ENCODE assay signal across 23 cellular contexts in genomic region chr18:36848609-36849008, GRCh38. TPM values are rescaled to one million over a fixed set of nuclear protein-coding genes. Genes with fewer than 3 reads are reported as not detected.
DNase-seq lines count a peak whose midpoint lies in the region; ATAC-seq, FAIRE-seq and TF ChIP-seq lines count a peak whose summit lies in the region.
"Had no signal": no experiment of that assay in that cellular context is flagged by ENCODE, and none has a peak within 500 bp of the region (broad histone marks: within the 10 kb centered on the region; RNA-seq: fewer than 3 reads in every experiment).

No MANE protein-coding gene starts in this region.

- no peaks in the 10 kb centered on the region for H3K27me3 Mint-ChIP-seq in activated CD8-positive, alpha-beta T cell treated with anti-CD3 and anti-CD28 coated beads, Interleukin-2, amount 10 ng/mL, durations not matched to agents 7 days and 5 days (ENCODE audit: low read depth)
- H3K27me3 Mint-ChIP-seq in activated CD8-positive, alpha-beta T cell treated with anti-CD3 and anti-CD28 coated beads for 36 hours: no peaks in the 10 kb centered on the region
- H3K27me3 Mint-ChIP-seq: CD4-positive, alpha-beta T cell; CD8-positive, alpha-beta memory T cell had no signal

- H3K4me1 Mint-ChIP-seq in activated CD8-positive, alpha-beta T cell treated with anti-CD3 and anti-CD28 coated beads, Interleukin-2, amount 10 ng/mL, durations not matched to agents 7 days and 5 days (ENCODE audit: low read depth): peaks cover 2% of the 10 kb centered on the region
- peaks cover 6% of the 10 kb centered on the region for H3K4me1 Mint-ChIP-seq in activated CD8-positive, alpha-beta T cell treated with anti-CD3 and anti-CD28 coated beads for 36 hours (ENCODE audit: low read depth)
- H3K4me1 Mint-ChIP-seq: CD14-positive monocyte had no signal

- H4K8ac ChIP-seq in mesenchymal stem cell (ENCODE audit: low read length): no peak overlapping the region

- intact Hi-C loops in activated CD8-positive, alpha-beta T cell treated with anti-CD3 and anti-CD28 coated beads for 36 hours (cut with micrococcal nuclease): no loop called here

- H2BK5ac ChIP-seq in mesenchymal stem cell (ENCODE audit: low read depth, low read length, poor library complexity, severe bottlenecking): peak overlapping the region; percentile 57

- H3K27me3 ChIP-seq in mesenchymal stem cell (ENCODE audit: control insufficient read depth in 1 of 2, insufficient read depth in 1 of 2, low read length in 2 of 2): no peaks in the 10 kb centered on the region
- H3K27me3 ChIP-seq: BE2C; BLaER1 treated with 17β-estradiol and CSF1 and Interleukin-3, amounts not matched to agents 10 nM and 100 nM had no signal

- H3K4me3 ChIP-seq in mesenchymal stem cell (ENCODE audit: insufficient read depth in 1 of 2, low read depth in 1 of 2, low read length in 2 of 2): no peak overlapping the region
- H3K4me3 ChIP-seq: A549; BLaER1 treated with 17β-estradiol and CSF1 and Interleukin-3, amounts not matched to agents 10 nM and 100 nM; GM23338; HAP-1 had no signal

- H3K36me3 ChIP-seq in mesenchymal stem cell (ENCODE audit: control insufficient read depth in 1 of 2, insufficient read depth in 2 of 2, low read depth in 1 of 2, low read length in 2 of 2): peaks cover 4 to 6% of the 10 kb centered on the region in 2 experiments
- H3K36me3 ChIP-seq: BE2C, HAP-1 had no signal

- peaks cover 11% of the 10 kb centered on the region for H3K9me3 ChIP-seq in mesenchymal stem cell (ENCODE audit: control insufficient read depth, low read length)
- H3K9me3 ChIP-seq: A549, BE2C, HAP-1 had no signal

- H3K4ac ChIP-seq in mesenchymal stem cell (ENCODE audit: low read depth in 1 of 2, low read length in 2 of 2): no peak overlapping the region

- peak; percentile 73 for FAIRE-seq in A204.1 (lab: Jason Lieb, UNC)
- FAIRE-seq in GM18507 (lab: Jason Lieb, UNC): peak; percentile 52
- FAIRE-seq in endometrium (lab: Jason Lieb, UNC): peak; percentile 53
- FAIRE-seq: A549, GM12892, GM19239 had no signal

- no peak overlapping the region for H2AK5ac ChIP-seq in mesenchymal stem cell (ENCODE audit: low read length, severe bottlenecking)

- POLR2A ChIA-PET in activated CD8-positive, alpha-beta T cell treated with anti-CD3 and anti-CD28 coated beads, Interleukin-2, amount 10 ng/mL, durations not matched to agents 7 days and 5 days (lab: Charles Lee): no interaction called here
- POLR2A ChIA-PET in activated CD8-positive, alpha-beta T cell treated with anti-CD3 and anti-CD28 coated beads for 36 hours (lab: Charles Lee): no interaction called here

- no peak overlapping the region for H3K27ac ChIP-seq in mesenchymal stem cell (ENCODE audit: low read length, poor library complexity, severe bottlenecking)
- H3K27ac ChIP-seq: 22Rv1; A549; BLaER1 treated with 17β-estradiol and CSF1 and Interleukin-3, amounts not matched to agents 10 nM and 100 nM had no signal

- no peak overlapping the region for H3K18ac ChIP-seq in mesenchymal stem cell (ENCODE audit: low read depth in 1 of 2, low read length in 2 of 2)

- H3K4me3 Mint-ChIP-seq in activated CD8-positive, alpha-beta T cell treated with anti-CD3 and anti-CD28 coated beads, Interleukin-2, amount 10 ng/mL, durations not matched to agents 7 days and 5 days: no peak overlapping the region
- no peak overlapping the region for H3K4me3 Mint-ChIP-seq in activated CD8-positive, alpha-beta T cell treated with anti-CD3 and anti-CD28 coated beads for 36 hours
- H3K4me3 Mint-ChIP-seq: CD14-positive monocyte; CD4-positive, alpha-beta T cell; CD8-positive, alpha-beta memory T cell; GM23338 had no signal

- H2BK15ac ChIP-seq in mesenchymal stem cell (ENCODE audit: low read depth, poor library complexity, severe bottlenecking): no peak overlapping the region

- DNase-seq in GM18507 (ENCODE audit: extremely low spot score, insufficient read length, low read depth) (no peak), mesenchymal stem cell (no peak)
- DNase-seq in activated CD8-positive, alpha-beta T cell treated with anti-CD3 and anti-CD28 coated beads, Interleukin-2, amount 10 ng/mL, durations not matched to agents 7 days and 5 days: no peak
- DNase-seq in activated CD8-positive, alpha-beta T cell treated with anti-CD3 and anti-CD28 coated beads for 36 hours: no peak
- no peak for DNase-seq in stimulated activated CD4-positive, alpha-beta T cell treated with anti-CD3 and anti-CD28 coated beads, Interleukin-1b, Interleukin-23, amount 100 ng/mL, for 48 hours
- DNase-seq: ACHN; AML-193; BE2C; CD4-positive, alpha-beta T cell; CD8-positive, alpha-beta memory T cell; DMS53; DMS79 treated with DMSO at 0.1 percent for 48 hours had no signal

- CTCF ChIA-PET in activated CD8-positive, alpha-beta T cell treated with anti-CD3 and anti-CD28 coated beads, Interleukin-2, amount 10 ng/mL, durations not matched to agents 7 days and 5 days (lab: Charles Lee): no interaction called here
- CTCF ChIA-PET in activated CD8-positive, alpha-beta T cell treated with anti-CD3 and anti-CD28 coated beads for 36 hours (lab: Charles Lee): no interaction called here

- H3K4me2 ChIP-seq in mesenchymal stem cell (ENCODE audit: low read length, poor library complexity, severe bottlenecking): no peak overlapping the region
- H3K4me2 ChIP-seq: A549; BLaER1 treated with 17β-estradiol and CSF1 and Interleukin-3, amounts not matched to agents 10 nM and 100 nM; GM23338 had no signal

- 100% methylated on average over 1 of the region's 2 CpGs for WGBS in mesenchymal stem cell

- no peak for TF ChIP-seq CTCF in activated CD8-positive, alpha-beta T cell treated with anti-CD3 and anti-CD28 coated beads for 36 hours (IDR thresholded peaks at IDR 0.05)

- no peak overlapping the region for H4K91ac ChIP-seq in mesenchymal stem cell (ENCODE audit: low read length)

- H2BK12ac ChIP-seq in mesenchymal stem cell (ENCODE audit: low read length in 2 of 2): no peak overlapping the region

- no peak overlapping the region for H3K9ac ChIP-seq in mesenchymal stem cell (ENCODE audit: low read length)
- H3K9ac ChIP-seq: BLaER1 treated with 17β-estradiol and CSF1 and Interleukin-3, amounts not matched to agents 10 nM and 100 nM had no signal

- no peaks in the 10 kb centered on the region for H3K4me1 ChIP-seq in mesenchymal stem cell (ENCODE audit: control insufficient read depth, insufficient read depth, low read depth, low read length)
- H3K4me1 ChIP-seq: BE2C; BLaER1 treated with 17β-estradiol and CSF1 and Interleukin-3, amounts not matched to agents 10 nM and 100 nM; HAP-1 had no signal

- H3K27ac Mint-ChIP-seq in activated CD8-positive, alpha-beta T cell treated with anti-CD3 and anti-CD28 coated beads, Interleukin-2, amount 10 ng/mL, durations not matched to agents 7 days and 5 days: no peak overlapping the region
- no peak overlapping the region for H3K27ac Mint-ChIP-seq in activated CD8-positive, alpha-beta T cell treated with anti-CD3 and anti-CD28 coated beads for 36 hours
- H3K27ac Mint-ChIP-seq: CD14-positive monocyte; CD4-positive, alpha-beta T cell; GM23338 had no signal

- no peak overlapping the region for H2BK120ac ChIP-seq in mesenchymal stem cell (ENCODE audit: low read depth, low read length)

- peaks cover 22% of the 10 kb centered on the region for H3K36me3 Mint-ChIP-seq in activated CD8-positive, alpha-beta T cell treated with anti-CD3 and anti-CD28 coated beads, Interleukin-2, amount 10 ng/mL, durations not matched to agents 7 days and 5 days (ENCODE audit: low read depth)
- H3K36me3 Mint-ChIP-seq in activated CD8-positive, alpha-beta T cell treated with anti-CD3 and anti-CD28 coated beads for 36 hours (ENCODE audit: low read depth): peaks cover 34% of the 10 kb centered on the region

- no peak overlapping the region for H2AFZ ChIP-seq in mesenchymal stem cell (ENCODE audit: low read depth, low read length)
- H2AFZ ChIP-seq: GM23338 had no signal

- no peak for ATAC-seq in GM19351 (IDR thresholded peaks at IDR 0.05; ENCODE audit: unreplicated experiment)
- ATAC-seq in activated CD8-positive, alpha-beta T cell treated with anti-CD3 and anti-CD28 coated beads, Interleukin-2, amount 10 ng/mL, durations not matched to agents 7 days and 5 days: no peak
- ATAC-seq in activated CD8-positive, alpha-beta T cell treated with anti-CD3 and anti-CD28 coated beads for 36 hours: no peak
- ATAC-seq: A549, GM23338 had no signal

- no peak overlapping the region for H3K23ac ChIP-seq in mesenchymal stem cell (ENCODE audit: low read length in 2 of 2)

- no peak overlapping the region for H3K14ac ChIP-seq in mesenchymal stem cell (ENCODE audit: low read length in 2 of 2)

- H3K9me3 Mint-ChIP-seq in activated CD8-positive, alpha-beta T cell treated with anti-CD3 and anti-CD28 coated beads, Interleukin-2, amount 10 ng/mL, durations not matched to agents 7 days and 5 days (ENCODE audit: insufficient read depth): peaks cover 22% of the 10 kb centered on the region
- H3K9me3 Mint-ChIP-seq in activated CD8-positive, alpha-beta T cell treated with anti-CD3 and anti-CD28 coated beads for 36 hours: peaks cover 14% of the 10 kb centered on the region
- H3K9me3 Mint-ChIP-seq: GM23338 had no signal

- H3K79me1 ChIP-seq in mesenchymal stem cell (replicated peaks; ENCODE audit: low read length, poor library complexity, severe bottlenecking): peaks cover 3% of the 10 kb centered on the region

RNA-seq across cellular contexts. Expression of gene KIAA1328, which starts 19.7 kb away (rescaled TPM):
- 2.7 TPM for polyA plus RNA-seq in mesenchymal stem cell (2013, experiment 1 of 2)
- 2.7 TPM for polyA plus RNA-seq in mesenchymal stem cell (2013, experiment 2 of 2)
- total RNA-seq in activated CD8-positive, alpha-beta T cell treated with anti-CD3 and anti-CD28 coated beads, Interleukin-2, amount 10 ng/mL, durations not matched to agents 7 days and 5 days: 1 to 10 TPM; 8.4 to 8.7 TPM
- total RNA-seq in activated CD8-positive, alpha-beta T cell treated with anti-CD3 and anti-CD28 coated beads for 36 hours: 1 to 10 TPM; 5.9 to 6.1 TPM

RNA-seq across cellular contexts. Expression of gene TPGS2, which starts 19.8 kb away (rescaled TPM):
- polyA plus RNA-seq in mesenchymal stem cell (2013, experiment 1 of 2): 137 TPM
- 138 TPM for polyA plus RNA-seq in mesenchymal stem cell (2013, experiment 2 of 2)
- 100 to 1,000 TPM; 137 to 141 TPM for total RNA-seq in activated CD8-positive, alpha-beta T cell treated with anti-CD3 and anti-CD28 coated beads, Interleukin-2, amount 10 ng/mL, durations not matched to agents 7 days and 5 days
- total RNA-seq in activated CD8-positive, alpha-beta T cell treated with anti-CD3 and anti-CD28 coated beads for 36 hours: 10 to 100 TPM; 77.0 to 83.1 TPM
